ENCODE assay signal across 9 cellular contexts in genomic region chr14:77804592-77804991, GRCh38. TPM values are rescaled to one million over a fixed set of nuclear protein-coding genes. Genes with fewer than 3 reads are reported as not detected.
DNase-seq lines count a peak whose midpoint lies in the region; ATAC-seq and TF ChIP-seq lines count a peak whose summit lies in the region.
"Had no signal": no experiment of that assay in that cellular context is flagged by ENCODE, and none has a peak within 500 bp of the region (broad histone marks: within the 10 kb centered on the region; RNA-seq: fewer than 3 reads in every experiment).

No MANE protein-coding gene starts in this region.

- peak; percentile 43 for DNase-seq in activated naive CD8-positive, alpha-beta T cell treated with anti-CD3 and anti-CD28 coated beads, Interleukin-2, amount 50 U/mL, for 24 hours
- no peak for DNase-seq in activated naive CD8-positive, alpha-beta T cell treated with anti-CD3 and anti-CD28 coated beads for 36 hours
- DNase-seq in NCI-H526 (lab: John Stamatoyannopoulos, UW), result peak; percentile 22 to 73
- DNase-seq in ecto neural progenitor cell (ENCODE audit: low spot score), result peak; percentile 54
- DNase-seq in transverse colon, result peak; percentile 31
- DNase-seq in NCI-H2196 treated with DMSO at 0.1 percent for 48 hours (lab: John Stamatoyannopoulos, UW; ENCODE audit: unreplicated experiment), result no peak
- no peak for DNase-seq in NCI-H128 (lab: John Stamatoyannopoulos, UW; ENCODE audit: unreplicated experiment)

- peaks cover 9% of the 10 kb centered on the region for H3K4me1 Mint-ChIP-seq in activated naive CD8-positive, alpha-beta T cell treated with anti-CD3 and anti-CD28 coated beads, Interleukin-2, amount 50 U/mL, for 24 hours
- H3K4me1 Mint-ChIP-seq in activated naive CD8-positive, alpha-beta T cell treated with anti-CD3 and anti-CD28 coated beads for 36 hours, result peaks cover 5% of the 10 kb centered on the region

- no peaks in the 10 kb centered on the region for H3K27me3 Mint-ChIP-seq in activated naive CD8-positive, alpha-beta T cell treated with anti-CD3 and anti-CD28 coated beads, Interleukin-2, amount 50 U/mL, for 24 hours
- no peaks in the 10 kb centered on the region for H3K27me3 Mint-ChIP-seq in activated naive CD8-positive, alpha-beta T cell treated with anti-CD3 and anti-CD28 coated beads for 36 hours

- in situ Hi-C loops in transverse colon (cut with MboI; ENCODE audit: low pct_ligation_motif_present in 1 of 4, low pct_unique_long_range_greater_than_20kb in 1 of 4, low sequenced_read_pairs in 3 of 4), result no loop called here

- H3K4me1 ChIP-seq in transverse colon, result peaks cover 0 to 7% (median under 1%) of the 10 kb centered on the region in 4 donors

- no peak overlapping the region for H3K27ac Mint-ChIP-seq in activated naive CD8-positive, alpha-beta T cell treated with anti-CD3 and anti-CD28 coated beads, Interleukin-2, amount 50 U/mL, for 24 hours
- H3K27ac Mint-ChIP-seq in activated naive CD8-positive, alpha-beta T cell treated with anti-CD3 and anti-CD28 coated beads for 36 hours, result no peak overlapping the region

- 50% methylated on average over 6 of the region's 6 CpGs; no CpG with 5 or more reads in 1 of the 2 donors for WGBS in transverse colon (ENCODE audit: low coverage in 1 of 2), 2 donors

- H3K4me3 ChIP-seq in transverse colon, result no peak overlapping the region

- intact Hi-C loops in transverse colon (cut with DNase I; ENCODE audit: low total_unique reads), result no loop called here

- TF ChIP-seq CTCF in transverse colon (IDR thresholded peaks at IDR 0.05), result peak in 3 of 5 experiments; percentile 24 to 27 (median 24)

- no peaks in the 10 kb centered on the region for H3K27me3 ChIP-seq in transverse colon

- TF ChIP-seq EP300 in transverse colon (IDR thresholded peaks at IDR 0.05; ENCODE audit: low read depth), result no peak

- no peak overlapping the region for H3K4me3 Mint-ChIP-seq in activated naive CD8-positive, alpha-beta T cell treated with anti-CD3 and anti-CD28 coated beads, Interleukin-2, amount 50 U/mL, for 24 hours
- no peak overlapping the region for H3K4me3 Mint-ChIP-seq in activated naive CD8-positive, alpha-beta T cell treated with anti-CD3 and anti-CD28 coated beads for 36 hours

- no peak overlapping the region for H3K27ac ChIP-seq in transverse colon
- H3K27ac ChIP-seq: VCaP had no signal

- H3K9me3 Mint-ChIP-seq in activated naive CD8-positive, alpha-beta T cell treated with anti-CD3 and anti-CD28 coated beads, Interleukin-2, amount 50 U/mL, for 24 hours, result no peaks in the 10 kb centered on the region
- H3K9me3 Mint-ChIP-seq in activated naive CD8-positive, alpha-beta T cell treated with anti-CD3 and anti-CD28 coated beads for 36 hours, result no peaks in the 10 kb centered on the region

- no peaks in the 10 kb centered on the region for H3K36me3 Mint-ChIP-seq in activated naive CD8-positive, alpha-beta T cell treated with anti-CD3 and anti-CD28 coated beads, Interleukin-2, amount 50 U/mL, for 24 hours (ENCODE audit: low read depth)
- H3K36me3 Mint-ChIP-seq in activated naive CD8-positive, alpha-beta T cell treated with anti-CD3 and anti-CD28 coated beads for 36 hours, result no peaks in the 10 kb centered on the region

- H3K9me3 ChIP-seq in transverse colon, result no peaks in the 10 kb centered on the region

- no peak for ATAC-seq in activated naive CD8-positive, alpha-beta T cell treated with anti-CD3 and anti-CD28 coated beads, Interleukin-2, amount 50 U/mL, for 24 hours
- ATAC-seq in GM21619 (IDR thresholded peaks at IDR 0.05; ENCODE audit: unreplicated experiment), result no peak

- H3K36me3 ChIP-seq in transverse colon, result no peaks in the 10 kb centered on the region

- TF ChIP-seq POLR2A in transverse colon (IDR thresholded peaks at IDR 0.05), result no peak

RNA-seq across cellular contexts. Expression of gene ADCK1, which starts 4.7 kb away (rescaled TPM):
- 1 to 10 TPM; 6.6 to 6.8 TPM for total RNA-seq in activated naive CD8-positive, alpha-beta T cell treated with anti-CD3 and anti-CD28 coated beads for 36 hours
- total RNA-seq in transverse colon, result 10 to 100 TPM in 2 of 4 donors, 1 to 10 TPM in 2; 7.8 to 22.3 (median 12.6) TPM

RNA-seq across cellular contexts. Expression of gene SNW1, which starts 43.6 kb away (rescaled TPM):
- 100 to 1,000 TPM; 114 to 117 TPM for total RNA-seq in activated naive CD8-positive, alpha-beta T cell treated with anti-CD3 and anti-CD28 coated beads for 36 hours
- total RNA-seq in transverse colon, result 10 to 100 TPM; 35.2 to 82.7 (median 56.9) TPM

Comparison
In these comparisons a context has a peak if more than half of its experiments do, and no peak if none do; other contexts are left out.
1. DNase-seq: peak in activated naive CD8-positive, alpha-beta T cell treated with anti-CD3 and anti-CD28 coated beads, Interleukin-2, amount 50 U/mL, for 24 hours (single experiment), NCI-H526 (2 of 2), ecto neural progenitor cell (single experiment) and transverse colon (single experiment); none in activated naive CD8-positive, alpha-beta T cell treated with anti-CD3 and anti-CD28 coated beads for 36 hours (single experiment), NCI-H2196 treated with DMSO at 0.1 percent for 48 hours (single experiment) and NCI-H128 (single experiment).